Comparison of ENCODE assay signal across 8 cellular contexts in the genomic region with DNA sequence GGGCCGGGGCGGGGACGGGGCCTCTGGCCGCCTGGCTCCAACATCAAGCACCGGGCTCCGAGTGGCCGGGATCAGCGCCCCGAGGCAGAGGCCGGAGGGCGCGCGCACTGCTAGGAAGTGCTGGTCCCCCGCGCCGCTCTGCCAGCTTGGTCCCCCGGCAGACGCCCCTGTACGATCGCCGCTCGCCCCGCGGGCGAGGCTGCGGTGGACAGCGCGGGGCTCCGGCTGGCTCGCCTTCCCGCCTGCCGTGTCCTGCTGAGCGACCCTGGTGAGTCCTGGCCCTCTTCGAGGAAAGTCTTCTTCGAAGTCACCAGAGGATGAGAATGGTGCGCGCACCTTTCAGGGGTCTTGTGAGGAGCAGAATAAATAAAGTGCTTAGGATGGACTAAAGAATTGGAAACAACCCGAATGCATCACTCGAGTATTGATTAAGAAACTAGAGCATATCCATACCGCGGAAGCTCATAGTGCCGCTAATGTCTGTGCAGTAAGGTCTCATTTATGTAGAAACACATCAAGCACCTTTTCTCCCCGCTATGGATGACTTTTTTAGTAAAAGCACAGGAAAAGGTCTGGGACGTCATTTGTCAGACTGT. TPM values are rescaled to one million over a fixed set of nuclear protein-coding genes. Genes with fewer than 3 reads are reported as not detected.
DNase-seq lines count a peak whose midpoint lies in the region; ATAC-seq and TF ChIP-seq lines count a peak whose summit lies in the region.

No MANE protein-coding gene starts in this region.

- H3K27me3 ChIP-seq in KMS-11 (ENCODE audit: insufficient read depth, low read depth): no peaks in the 10 kb centered on the region

- H2AFZ ChIP-seq in KMS-11 (ENCODE audit: low read depth): peak overlapping the region; percentile 80

- no peaks in the 10 kb centered on the region for H3K36me3 ChIP-seq in KMS-11 (ENCODE audit: insufficient read depth)

- H3K27ac ChIP-seq in KMS-11 (peak overlapping the region; percentile 8; the same call in 1 of the 2 replicates), cingulate gyrus (ENCODE audit: low read depth, low read length) (peak overlapping the region; percentile 78)

- peaks cover 0 to 15% (median 1%) of the 10 kb centered on the region in 3 donors for H3K36me3 Mint-ChIP-seq in naive thymus-derived CD8-positive, alpha-beta T cell

- peak overlapping the region; percentile 78 to 100 (median 93) for H3K27ac Mint-ChIP-seq in naive thymus-derived CD8-positive, alpha-beta T cell

- POLR2A ChIA-PET in naive thymus-derived CD8-positive, alpha-beta T cell (lab: Charles Lee): interaction anchor here (0.6 to 11.8 kb wide), 29 partner anchors 10 to 324 kb away, joined by 3 to 278 read pairs (median 5); partner anchors contain the start of genes IL32, PKMYT1, TIGD7 and ZNF174

- peaks cover 21% of the 10 kb centered on the region for H3K79me2 ChIP-seq in KMS-11 (ENCODE audit: insufficient read depth, low read depth)

- H4K20me1 ChIP-seq in KMS-11 (ENCODE audit: insufficient read depth): no peaks in the 10 kb centered on the region

- DNase-seq in naive thymus-derived CD8-positive, alpha-beta T cell: no peak
- DNase-seq in DMS79 (lab: John Stamatoyannopoulos, UW) (no peak), NCI-H226 (no peak), AG08396 (ENCODE audit: low spot score) (no peak), UCSD-AML1 (lab: John Stamatoyannopoulos, UW; ENCODE audit: unreplicated experiment) (no peak)

- TF ChIP-seq POLR2A in GM18951 (IDR thresholded peaks at IDR 0.05; ENCODE audit: extremely low read depth, insufficient read depth, insufficient read length): peak; percentile 68

- H3K4me3 ChIP-seq in KMS-11 (IDR thresholded peaks at IDR 0.05; ENCODE audit: insufficient read depth, low read depth, low read length): no peak overlapping the region

- peak in 1 of 2 donors; percentile 25 for ATAC-seq in naive thymus-derived CD8-positive, alpha-beta T cell

- no peaks in the 10 kb centered on the region for H3K27me3 Mint-ChIP-seq in naive thymus-derived CD8-positive, alpha-beta T cell

- H3K4me1 ChIP-seq in KMS-11 (ENCODE audit: low read depth, poor library complexity, severe bottlenecking): peaks cover 27% of the 10 kb centered on the region

- no peak for TF ChIP-seq CTCF in KMS-11 (conservative IDR thresholded peaks at IDR 0.05; ENCODE audit: low read depth, low read length)

- H3K4me1 Mint-ChIP-seq in naive thymus-derived CD8-positive, alpha-beta T cell: peaks cover 6 to 38% (median 33%) of the 10 kb centered on the region in 4 donors

- peak overlapping the region; percentile 89 to 99 (median 94) for H3K4me3 Mint-ChIP-seq in naive thymus-derived CD8-positive, alpha-beta T cell

- H3K4me2 ChIP-seq in KMS-11: peak overlapping the region; percentile 91

- in situ Hi-C loops in GM18951 (cut with MboI; ENCODE audit: low sequenced_read_pairs, unreplicated experiment): no loop called here

- no peaks in the 10 kb centered on the region for H3K9me3 Mint-ChIP-seq in naive thymus-derived CD8-positive, alpha-beta T cell

- H3K9ac ChIP-seq in KMS-11: peak overlapping the region; percentile 45; the same call in 1 of the 2 replicates

RNA-seq across cellular contexts. Expression of gene ZNF213, which starts 0.4 kb away (rescaled TPM):
- 1 to 10 TPM; 8.9 to 9.2 TPM for total RNA-seq in naive thymus-derived CD8-positive, alpha-beta T cell
- 1 to 10 TPM in 1 of 3 donors, under 1 TPM in 2; 0.27 to 2.5 (median 0.90) TPM for polyA plus RNA-seq in naive thymus-derived CD8-positive, alpha-beta T cell

RNA-seq across cellular contexts. Expression of gene ZNF205, which starts 22.8 kb away (rescaled TPM):
- total RNA-seq in naive thymus-derived CD8-positive, alpha-beta T cell: not detected
- not detected for polyA plus RNA-seq in naive thymus-derived CD8-positive, alpha-beta T cell

RNA-seq across cellular contexts. Expression of gene ZSCAN10, which starts 36.1 kb away (rescaled TPM):
- under 1 TPM in 1 of 2 experiments, not detected in 1; 0.26 TPM for total RNA-seq in naive thymus-derived CD8-positive, alpha-beta T cell
- not detected for polyA plus RNA-seq in naive thymus-derived CD8-positive, alpha-beta T cell

RNA-seq across cellular contexts. Expression of gene OR1F1, which starts 52.8 kb away (rescaled TPM):
- not detected for total RNA-seq in naive thymus-derived CD8-positive, alpha-beta T cell
- not detected for polyA plus RNA-seq in naive thymus-derived CD8-positive, alpha-beta T cell
